Comparison of ENCODE assay signal across 1 cellular context in the genomic region with DNA sequence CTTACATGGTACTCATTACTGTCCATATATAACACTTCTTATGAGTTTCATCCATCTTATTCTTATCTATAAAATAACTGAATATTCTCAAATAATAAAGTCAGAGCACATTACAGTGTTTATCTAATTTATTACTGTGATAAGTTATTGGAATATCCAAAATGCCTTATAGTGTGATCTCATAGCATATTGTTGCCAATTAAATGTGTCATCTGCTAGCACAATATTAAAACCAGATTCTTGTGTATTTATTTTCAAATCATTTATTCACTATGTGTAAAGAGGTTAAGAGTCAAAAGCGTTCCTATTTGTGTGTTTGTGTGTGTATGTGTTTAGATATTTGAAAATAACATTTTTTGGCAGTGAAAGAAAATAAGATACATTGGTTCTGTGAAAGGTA.
TF ChIP-seq lines count a peak whose summit lies in the region.

No MANE protein-coding gene starts in this region.

TF ChIP-seq in GM23338, 12 proteins besides CTCF, POLR2A, EP300 and RAD21 (continued from another document):
- TF ChIP-seq JUNB (IDR thresholded peaks at IDR 0.05; ENCODE audit: unreplicated experiment) (no peak), EZH2 (IDR thresholded peaks at IDR 0.05; ENCODE audit: low read depth, unreplicated experiment) (no peak), ZNF114 (CRISPR knock-in tag; IDR thresholded peaks at IDR 0.05) (no peak), NANOG (IDR thresholded peaks at IDR 0.05; ENCODE audit: borderline replicate concordance) (no peak)
- TF ChIP-seq, protein P1, sequence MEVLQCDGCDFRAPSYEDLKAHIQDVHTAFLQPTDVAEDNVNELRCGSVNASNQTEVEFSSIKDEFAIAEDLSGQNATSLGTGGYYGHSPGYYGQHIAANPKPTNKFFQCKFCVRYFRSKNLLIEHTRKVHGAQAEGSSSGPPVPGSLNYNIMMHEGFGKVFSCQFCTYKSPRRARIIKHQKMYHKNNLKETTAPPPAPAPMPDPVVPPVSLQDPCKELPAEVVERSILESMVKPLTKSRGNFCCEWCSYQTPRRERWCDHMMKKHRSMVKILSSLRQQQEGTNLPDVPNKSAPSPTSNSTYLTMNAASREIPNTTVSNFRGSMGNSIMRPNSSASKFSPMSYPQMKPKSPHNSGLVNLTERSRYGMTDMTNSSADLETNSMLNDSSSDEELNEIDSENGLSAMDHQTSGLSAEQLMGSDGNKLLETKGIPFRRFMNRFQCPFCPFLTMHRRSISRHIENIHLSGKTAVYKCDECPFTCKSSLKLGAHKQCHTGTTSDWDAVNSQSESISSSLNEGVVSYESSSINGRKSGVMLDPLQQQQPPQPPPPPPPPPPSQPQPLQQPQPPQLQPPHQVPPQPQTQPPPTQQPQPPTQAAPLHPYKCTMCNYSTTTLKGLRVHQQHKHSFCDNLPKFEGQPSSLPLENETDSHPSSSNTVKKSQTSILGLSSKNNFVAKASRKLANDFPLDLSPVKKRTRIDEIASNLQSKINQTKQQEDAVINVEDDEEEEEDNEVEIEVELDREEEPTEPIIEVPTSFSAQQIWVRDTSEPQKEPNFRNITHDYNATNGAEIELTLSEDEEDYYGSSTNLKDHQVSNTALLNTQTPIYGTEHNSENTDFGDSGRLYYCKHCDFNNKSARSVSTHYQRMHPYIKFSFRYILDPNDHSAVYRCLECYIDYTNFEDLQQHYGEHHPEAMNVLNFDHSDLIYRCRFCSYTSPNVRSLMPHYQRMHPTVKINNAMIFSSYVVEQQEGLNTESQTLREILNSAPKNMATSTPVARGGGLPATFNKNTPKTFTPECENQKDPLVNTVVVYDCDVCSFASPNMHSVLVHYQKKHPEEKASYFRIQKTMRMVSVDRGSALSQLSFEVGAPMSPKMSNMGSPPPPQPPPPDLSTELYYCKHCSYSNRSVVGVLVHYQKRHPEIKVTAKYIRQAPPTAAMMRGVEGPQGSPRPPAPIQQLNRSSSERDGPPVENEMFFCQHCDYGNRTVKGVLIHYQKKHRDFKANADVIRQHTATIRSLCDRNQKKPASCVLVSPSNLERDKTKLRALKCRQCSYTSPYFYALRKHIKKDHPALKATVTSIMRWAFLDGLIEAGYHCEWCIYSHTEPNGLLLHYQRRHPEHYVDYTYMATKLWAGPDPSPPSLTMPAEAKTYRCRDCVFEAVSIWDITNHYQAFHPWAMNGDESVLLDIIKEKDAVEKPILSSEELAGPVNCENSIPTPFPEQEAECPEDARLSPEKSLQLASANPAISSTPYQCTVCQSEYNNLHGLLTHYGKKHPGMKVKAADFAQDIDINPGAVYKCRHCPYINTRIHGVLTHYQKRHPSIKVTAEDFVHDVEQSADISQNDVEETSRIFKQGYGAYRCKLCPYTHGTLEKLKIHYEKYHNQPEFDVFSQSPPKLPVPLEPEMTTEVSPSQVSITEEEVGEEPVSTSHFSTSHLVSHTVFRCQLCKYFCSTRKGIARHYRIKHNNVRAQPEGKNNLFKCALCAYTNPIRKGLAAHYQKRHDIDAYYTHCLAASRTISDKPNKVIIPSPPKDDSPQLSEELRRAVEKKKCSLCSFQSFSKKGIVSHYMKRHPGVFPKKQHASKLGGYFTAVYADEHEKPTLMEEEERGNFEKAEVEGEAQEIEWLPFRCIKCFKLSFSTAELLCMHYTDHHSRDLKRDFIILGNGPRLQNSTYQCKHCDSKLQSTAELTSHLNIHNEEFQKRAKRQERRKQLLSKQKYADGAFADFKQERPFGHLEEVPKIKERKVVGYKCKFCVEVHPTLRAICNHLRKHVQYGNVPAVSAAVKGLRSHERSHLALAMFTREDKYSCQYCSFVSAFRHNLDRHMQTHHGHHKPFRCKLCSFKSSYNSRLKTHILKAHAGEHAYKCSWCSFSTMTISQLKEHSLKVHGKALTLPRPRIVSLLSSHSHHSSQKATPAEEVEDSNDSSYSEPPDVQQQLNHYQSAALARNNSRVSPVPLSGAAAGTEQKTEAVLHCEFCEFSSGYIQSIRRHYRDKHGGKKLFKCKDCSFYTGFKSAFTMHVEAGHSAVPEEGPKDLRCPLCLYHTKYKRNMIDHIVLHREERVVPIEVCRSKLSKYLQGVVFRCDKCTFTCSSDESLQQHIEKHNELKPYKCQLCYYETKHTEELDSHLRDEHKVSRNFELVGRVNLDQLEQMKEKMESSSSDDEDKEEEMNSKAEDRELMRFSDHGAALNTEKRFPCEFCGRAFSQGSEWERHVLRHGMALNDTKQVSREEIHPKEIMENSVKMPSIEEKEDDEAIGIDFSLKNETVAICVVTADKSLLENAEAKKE (CRISPR knock-in tag; IDR thresholded peaks at IDR 0.05): no peak
